ENCODE assay signal across 29 cellular contexts in the genomic region with DNA sequence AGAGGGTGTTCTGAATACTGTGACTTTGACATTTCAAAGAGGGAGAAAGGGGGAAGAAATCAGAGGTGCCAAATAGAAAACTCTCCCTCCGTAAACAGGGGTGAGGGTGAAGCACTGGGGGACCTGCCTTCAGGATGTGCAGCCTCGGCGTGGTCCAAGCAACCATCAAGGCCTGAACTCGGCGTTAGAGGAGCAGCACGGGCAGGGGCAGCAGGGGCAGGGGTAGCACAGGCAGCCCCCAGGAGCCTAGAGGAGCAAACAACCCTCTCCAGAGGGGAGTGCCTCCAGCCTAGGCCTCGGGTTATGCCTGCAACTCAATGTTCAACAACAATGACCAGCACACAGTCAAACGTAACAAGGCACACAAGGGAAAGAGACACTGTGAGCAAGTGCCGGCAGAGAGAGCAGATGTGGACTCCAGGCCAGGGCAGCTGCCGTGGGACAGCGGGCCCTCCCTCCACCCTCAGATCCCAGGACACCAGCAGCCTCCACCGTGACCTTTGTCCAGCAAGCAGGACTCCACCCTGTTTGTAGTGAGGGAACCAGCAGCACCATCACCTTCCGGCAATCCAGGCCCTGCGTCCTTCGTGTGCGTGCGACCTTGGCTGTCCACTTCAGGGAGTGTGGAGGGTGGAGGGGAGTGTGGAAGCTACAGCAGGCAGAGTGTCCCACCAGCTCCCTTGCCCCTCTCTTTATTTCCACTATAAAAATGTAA. TPM values are rescaled to one million over a fixed set of nuclear protein-coding genes. Genes with fewer than 3 reads are reported as not detected.
DNase-seq lines count a peak whose midpoint lies in the region; ATAC-seq, FAIRE-seq and TF ChIP-seq lines count a peak whose summit lies in the region.
"Had no signal": no experiment of that assay in that cellular context is flagged by ENCODE, and none has a peak within 500 bp of the region (broad histone marks: within the 10 kb centered on the region; RNA-seq: fewer than 3 reads in every experiment).

No MANE protein-coding gene starts in this region.

- ATAC-seq in Right ventricle myocardium inferior (no peak), K562 (no peak), GM19328 (IDR thresholded peaks at IDR 0.05; ENCODE audit: unreplicated experiment) (no peak)
- ATAC-seq: GM23338 had no signal

- no peak for TF ChIP-seq RAD21 in K562 (CRISPR knock-in tag; conservative IDR thresholded peaks at IDR 0.05 in 1 of 2, IDR thresholded peaks at IDR 0.05 in 1 of 2)

- H3K79me1 ChIP-seq in neuronal stem cell (ENCODE audit: low read depth, low read length), result no peaks in the 10 kb centered on the region

- in situ Hi-C loops in K562 (cut with MboI), result no loop called here

- H3K27ac ChIP-seq in left ventricle myocardium inferior (replicated peaks), result no peak overlapping the region
- no peak overlapping the region for H3K27ac ChIP-seq in K562 (ENCODE audit: extremely low read depth, low read depth, low read length)
- H3K27ac ChIP-seq in neuronal stem cell (replicated peaks; ENCODE audit: low read length), result no peak overlapping the region
- peak overlapping the region in 2 of 3 donors; percentile 26 to 65 for H3K27ac ChIP-seq in thyroid gland
- no peak overlapping the region for H3K27ac ChIP-seq in RWPE1
- H3K27ac ChIP-seq: PC-9 had no signal

- H3K4me3 ChIP-seq in left ventricle myocardium inferior, result no peak overlapping the region
- no peak overlapping the region for H3K4me3 ChIP-seq in K562
- no peak overlapping the region for H3K4me3 ChIP-seq in neuronal stem cell (ENCODE audit: low read length in 2 of 2)
- no peak overlapping the region for H3K4me3 ChIP-seq in thyroid gland (replicated peaks in 1 of 3)
- H3K4me3 ChIP-seq: GM23338, PC-9 had no signal

- H3K4me1 ChIP-seq in left ventricle myocardium inferior, result no peaks in the 10 kb centered on the region
- H3K4me1 ChIP-seq in K562 (replicated peaks in 1 of 2; ENCODE audit: control insufficient read depth in 2 of 2, insufficient read depth in 2 of 2, low read length in 2 of 2), result peaks cover 0 to 3% of the 10 kb centered on the region in 2 experiments; a peak in 1 of 5 replicates
- H3K4me1 ChIP-seq in neuronal stem cell (ENCODE audit: control insufficient read depth in 2 of 2, insufficient read depth in 1 of 2, low read depth in 1 of 2, low read length in 2 of 2), result no peaks in the 10 kb centered on the region
- peaks cover 5 to 18% of the 10 kb centered on the region in 2 donors for H3K4me1 ChIP-seq in thyroid gland
- H3K4me1 ChIP-seq: BE2C had no signal

- POLR2A ChIA-PET in K562 (lab: Yijun Ruan, JAX) (interaction anchor here (0.5 kb wide), 1 partner anchor 50 kb away, joined by 3 read pairs; no protein-coding TSS in a partner anchor), RWPE1 (lab: Yijun Ruan, JAX; ENCODE audit: low non-redundant PET) (no interaction called here)

- H3K79me2 ChIP-seq in K562 (ENCODE audit: control insufficient read depth, insufficient read depth, low read length), result no peaks in the 10 kb centered on the region

- H3K18ac ChIP-seq in neuronal stem cell (ENCODE audit: low read length), result peak overlapping the region; percentile 28

- DNase-seq in Right ventricle myocardium inferior (ENCODE audit: missing footprints), result peak; percentile 41
- DNase-seq in left ventricle myocardium inferior, result no peak
- DNase-seq in K562 (ENCODE audit: extremely low read depth in 1 of 4, low spot score in 3 of 4), result no peak
- no peak for DNase-seq in neuronal stem cell (ENCODE audit: low spot score)
- peak in 1 of 2 donors; percentile 1 for DNase-seq in thyroid gland
- no peak for DNase-seq in RWPE1 (ENCODE audit: low spot score)
- DNase-seq in activated CD4-positive, alpha-beta T cell treated with anti-CD3 and anti-CD28 coated beads, Interleukin-2, amount 50 U/mL, for 1 hour, result no peak
- DNase-seq: 8988T; ACHN; BE2C; CD4-positive, CD25-positive, alpha-beta regulatory T cell; DMS153; H9; KBM-7; MV-4-11; NCI-H1105 treated with DMSO at 0.1 percent for 48 hours; NCI-H146; NCI-H1930; NCI-H2107; NCI-H446; NCI-H524 treated with DMSO at 0.1 percent for 48 hours; NCI-H82; NK-92 treated with Interleukin-12 subunit alpha and Interleukin-12 subunit beta, amount 100 ng/mL, for 24 hours; PC-9; SHP77 treated with DMSO at 0.1 percent for 48 hours had no signal

- CTCF ChIA-PET in K562 (lab: Yijun Ruan, JAX; ENCODE audit: low intra/inter-chr PET ratio) (no interaction called here), RWPE1 (lab: Yijun Ruan, JAX) (no interaction called here)

- H4K8ac ChIP-seq in neuronal stem cell (ENCODE audit: low read depth, low read length), result no peak overlapping the region

- H3K9me1 ChIP-seq in K562 (ENCODE audit: control insufficient read depth, insufficient read depth, low read length), result no peaks in the 10 kb centered on the region

- TF ChIP-seq POLR2A in K562 (conservative IDR thresholded peaks at IDR 0.05) (no peak), thyroid gland (IDR thresholded peaks at IDR 0.05) (no peak)

- no peak overlapping the region for H2BK15ac ChIP-seq in neuronal stem cell (ENCODE audit: low read length)

- peak overlapping the region; percentile 73 for H3K23ac ChIP-seq in neuronal stem cell (ENCODE audit: low read depth, low read length, poor library complexity)

- H2BK12ac ChIP-seq in neuronal stem cell (ENCODE audit: low read length), result no peak overlapping the region

- TF ChIP-seq CTCF in left ventricle myocardium inferior (IDR thresholded peaks at IDR 0.05; ENCODE audit: borderline replicate concordance) (no peak), K562 (IDR thresholded peaks at IDR 0.05 in 2 of 3, conservative IDR thresholded peaks at IDR 0.05 in 1 of 3; ENCODE audit: insufficient read depth in 2 of 3, low read depth in 1 of 3, low read length in 3 of 3) (no peak), thyroid gland (IDR thresholded peaks at IDR 0.05) (no peak), RWPE1 (conservative IDR thresholded peaks at IDR 0.05; ENCODE audit: low read depth) (no peak)

- no peak for FAIRE-seq in K562 (lab: Jason Lieb, UNC)
- FAIRE-seq: HTR-8/SVneo had no signal

- no peak overlapping the region for H4K91ac ChIP-seq in neuronal stem cell (ENCODE audit: low read depth, low read length, poor library complexity)

- peak overlapping the region; percentile 81 for H2AK5ac ChIP-seq in neuronal stem cell (ENCODE audit: low read depth, low read length)

- no peak overlapping the region for H3K4ac ChIP-seq in neuronal stem cell (ENCODE audit: low read length)

- peaks cover 35% of the 10 kb centered on the region for H3K9me3 ChIP-seq in left ventricle myocardium inferior (replicated peaks)
- H3K9me3 ChIP-seq in K562 (replicated peaks; ENCODE audit: control insufficient read depth, insufficient read depth, low read depth, low read length), result 0 out of 2 replicates have a peak, but pooled peaks cover 2% of the 10 kb centered on the region
- peaks cover 5 to 8% of the 10 kb centered on the region in 2 donors for H3K9me3 ChIP-seq in neuronal stem cell (replicated peaks in 1 of 2; ENCODE audit: control insufficient read depth in 2 of 2, insufficient read depth in 1 of 2, low read depth in 1 of 2, low read length in 2 of 2)
- H3K9me3 ChIP-seq in thyroid gland, result no peaks in the 10 kb centered on the region

- intact Hi-C loops in Right ventricle myocardium inferior (cut with DNase I), result no loop called here
- intact Hi-C loops in left ventricle myocardium inferior (cut with micrococcal nuclease), result no loop called here
- intact Hi-C loops in K562 (cut with micrococcal nuclease), result no loop called here
- intact Hi-C loops in thyroid gland (cut with DNase I), result no loop called here

- 11% methylated on average over 17 of the region's 17 CpGs for WGBS in K562 (ENCODE audit: insufficient coverage, low coverage, missing lambda C conversion rate)
- no CpG with 5 or more reads among the region's 17 CpGs for WGBS in neuronal stem cell (ENCODE audit: extremely low coverage in 2 of 2, insufficient read length in 2 of 2, insufficient replicate concordance in 1 of 2), 2 donors
- 83 to 90% methylated on average over 16 to 17 of the region's 17 CpGs for WGBS in thyroid gland, 2 donors

- TF ChIP-seq EP300 in K562 (IDR thresholded peaks at IDR 0.05; ENCODE audit: low read length), result no peak

- no peak overlapping the region for H2AFZ ChIP-seq in K562 (ENCODE audit: low read depth, low read length)
- no peak overlapping the region for H2AFZ ChIP-seq in neuronal stem cell (ENCODE audit: low read length)
- H2AFZ ChIP-seq: GM23338, PC-9 had no signal

- no peaks in the 10 kb centered on the region for H4K20me1 ChIP-seq in K562 (replicated peaks; ENCODE audit: control insufficient read depth, insufficient read depth, low read length)

- H2BK5ac ChIP-seq in neuronal stem cell (ENCODE audit: low read length), result no peak overlapping the region

- H3K9ac ChIP-seq in K562 (ENCODE audit: insufficient read depth in 1 of 2, low read depth in 2 of 2, low read length in 2 of 2) (no peak overlapping the region), neuronal stem cell (ENCODE audit: low read depth, low read length, poor library complexity) (peak overlapping the region; percentile 60)

- no peak overlapping the region for H3K14ac ChIP-seq in neuronal stem cell (ENCODE audit: low read length)

- no TSS peak for BruUV-seq in K562 (replicated peaks; lab: Mats Ljungman, UMichigan)

- H3K27me3 ChIP-seq in left ventricle myocardium inferior (ENCODE audit: low read depth) (peaks cover 50% of the 10 kb centered on the region), K562 (ENCODE audit: control insufficient read depth in 2 of 2, insufficient read depth in 2 of 2, low read length in 2 of 2) (peaks cover 8 to 67% of the 10 kb centered on the region in 2 experiments; a peak in 4 of 5 replicates), neuronal stem cell (ENCODE audit: control insufficient read depth in 3 of 3, insufficient read depth in 3 of 3, low read depth in 1 of 3, low read length in 3 of 3) (peaks cover 0 to 38% (median 0%) of the 10 kb centered on the region in 3 experiments), thyroid gland (no peaks in the 10 kb centered on the region)

- H3K36me3 ChIP-seq in left ventricle myocardium inferior (no peaks in the 10 kb centered on the region), K562 (ENCODE audit: control insufficient read depth, insufficient read depth, low read length) (no peaks in the 10 kb centered on the region), neuronal stem cell (replicated peaks in 1 of 2; ENCODE audit: control insufficient read depth in 2 of 2, insufficient read depth in 2 of 2, low read length in 2 of 2) (no peaks in the 10 kb centered on the region), thyroid gland (no peaks in the 10 kb centered on the region)
- H3K36me3 ChIP-seq: BE2C had no signal

- H3K4me2 ChIP-seq in K562 (ENCODE audit: insufficient read depth, low read length), result no peak overlapping the region
- no peak overlapping the region for H3K4me2 ChIP-seq in neuronal stem cell (ENCODE audit: insufficient read depth, low read length, poor library complexity, severe bottlenecking)
- H3K4me2 ChIP-seq: GM23338, PC-9 had no signal

- no peak overlapping the region for H2BK120ac ChIP-seq in neuronal stem cell (ENCODE audit: low read depth, low read length)

RNA-seq across cellular contexts. Expression of gene GALNT9, which starts 18.0 kb away (rescaled TPM):
- total RNA-seq in Right ventricle myocardium inferior (not detected), left ventricle myocardium inferior (not detected), K562 (2014; rRNA removed) (not detected in 2 replicates), K562 (2014; rRNA removed; fragmentation: Illumina TruSeq; extraction: Trizol) (not detected in 2 replicates), K562 (2015; rRNA removed; fragmentation: Illumina TruSeq; extraction: Trizol) (not detected in 2 replicates), K562 (2021) (not detected in 2 replicates), thyroid gland (10 to 100 TPM in 2 of 4 donors, 1 to 10 TPM in 2; 2.2 to 29.2 (median 15.9) TPM)
- total RNA-seq in K562 (2011; cell fraction: chromatin; rRNA removed; ENCODE audit: low replicate concordance), result not detected in 2 replicates
- not detected in 2 replicates for total RNA-seq in K562 (2011; cell fraction: nucleolus; rRNA removed)
- not detected in 2 replicates for total RNA-seq in K562 (2011; cell fraction: nucleoplasm; rRNA removed)
- polyA plus RNA-seq in K562 (2011; rRNA removed) (not detected in 2 replicates), K562 (2014; fragmentation: Illumina TruSeq; extraction: Trizol) (not detected in 2 replicates), K562 (2014; fragmentation: Nextera tagmentation; extraction: Ambion mirVana) (not detected), K562 (2014; rRNA removed) (not detected in 2 replicates)
- polyA plus RNA-seq in K562 (2011; cell fraction: cytosol; rRNA removed), result not detected in 2 replicates
- not detected in 2 replicates for polyA plus RNA-seq in K562 (2011; cell fraction: nucleus; rRNA removed)
- polyA plus RNA-seq in K562 (2012), result 0.21 TPM in 1 of 2 replicates, not detected in the other
- polyA minus RNA-seq in K562 (2011; rRNA and poly(A)+ RNA removed), result not detected in 2 replicates
- not detected in 2 replicates for polyA minus RNA-seq in K562 (2011; cell fraction: cytosol; rRNA and poly(A)+ RNA removed)
- not detected in 2 replicates for polyA minus RNA-seq in K562 (2011; cell fraction: nucleus; rRNA and poly(A)+ RNA removed)
- 0.13 TPM for polyA plus RNA-seq in neuronal stem cell (2013, experiment 1 of 2)
- 0.14 TPM for polyA plus RNA-seq in neuronal stem cell (2013, experiment 2 of 2)
- total RNA-seq: RPMI7951 had no signal

Comparison
In these comparisons a context has a peak if more than half of its experiments do, and no peak if none do; other contexts are left out.
1. H3K27ac ChIP-seq: peak in thyroid gland (2 of 3); none in left ventricle myocardium inferior (single experiment), K562 (single experiment), neuronal stem cell (single experiment) and RWPE1 (single experiment).